ENCODE assay signal across 8 cellular contexts in the genomic region with DNA sequence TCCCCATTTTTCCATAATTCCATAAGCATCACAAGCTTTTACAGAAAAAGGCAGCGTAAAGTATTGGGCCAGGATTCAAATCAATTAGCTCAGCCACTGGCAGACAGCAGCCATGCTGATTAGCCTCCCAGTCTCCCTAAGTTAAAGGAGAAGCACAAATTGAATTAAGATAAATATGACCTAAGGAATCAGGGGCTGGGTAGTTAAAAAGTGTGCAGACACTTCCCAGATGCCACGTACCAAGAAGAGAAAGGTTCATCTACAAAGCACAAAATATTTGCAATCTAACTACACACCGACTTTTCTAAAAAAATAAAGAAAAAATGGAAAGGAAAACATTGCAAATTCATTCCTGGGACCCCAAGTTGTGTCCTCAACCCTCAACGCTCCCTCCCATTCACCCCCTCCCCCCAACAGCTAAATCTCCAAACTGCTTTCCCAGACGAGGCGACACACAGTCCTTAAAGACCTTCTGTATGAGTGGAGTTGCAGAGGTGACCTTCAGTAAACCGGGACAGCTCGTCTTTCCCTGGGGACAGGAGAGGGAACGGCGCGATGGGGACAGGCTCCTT. TPM values are rescaled to one million over a fixed set of nuclear protein-coding genes. Genes with fewer than 3 reads are reported as not detected.
DNase-seq lines count a peak whose midpoint lies in the region; ATAC-seq, FAIRE-seq and TF ChIP-seq lines count a peak whose summit lies in the region.

No MANE protein-coding gene starts in this region.

- intact Hi-C loops in HepG2 (cut with micrococcal nuclease; ENCODE audit: unreplicated experiment) (loop anchor here (5.0 kb wide), 3 partner anchors 64 to 154 kb away; a partner anchor contains a TSS), thyroid gland (cut with DNase I) (loop anchor here (10.0 kb wide), 2 partner anchors 134 to 156 kb away; a partner anchor contains a TSS)

- peaks cover 25% of the 10 kb centered on the region for H4K20me1 ChIP-seq in HepG2 (ENCODE audit: insufficient read depth, low read length)

- TSS peak; percentile 78 for BruUV-seq in HepG2 (replicated peaks; lab: Mats Ljungman, UMichigan)

- H3K36me3 ChIP-seq in HepG2 (replicated peaks in 1 of 2; ENCODE audit: control insufficient read depth in 1 of 2, insufficient read depth in 2 of 2, low read length in 2 of 2): peaks cover 2 to 14% of the 10 kb centered on the region in 2 experiments; a peak in 4 of 5 replicates
- peaks cover 4 to 13% of the 10 kb centered on the region in 2 donors for H3K36me3 ChIP-seq in thyroid gland

- TF ChIP-seq CTCF in HepG2 (CRISPR knock-in tag; IDR thresholded peaks at IDR 0.05) (no peak), thyroid gland (IDR thresholded peaks at IDR 0.05) (no peak)

- POLR2A ChIA-PET in HepG2 (lab: Yijun Ruan, JAX): interaction anchor here (0.7 to 1.8 kb wide), 8 partner anchors 10 to 155 kb away, joined by 3 to 9 read pairs (median 4); a partner anchor contains a TSS

- ATAC-seq in HepG2: no peak
- no peak for ATAC-seq in esophagus mucosa
- ATAC-seq in HG02763 (IDR thresholded peaks at IDR 0.05; ENCODE audit: unreplicated experiment): no peak

- peak overlapping the region; percentile 88 to 91 (median 90) for H3K4me3 ChIP-seq in HepG2 (replicated peaks in 1 of 3; ENCODE audit: insufficient read depth in 1 of 3, low read depth in 2 of 3, low read length in 3 of 3)
- H3K4me3 ChIP-seq in thyroid gland (replicated peaks in 1 of 3): peak overlapping the region; percentile 87 to 99 (median 98)

- peaks cover 37% of the 10 kb centered on the region for H3K79me2 ChIP-seq in HepG2 (ENCODE audit: insufficient read depth, low read length)

- TF ChIP-seq EP300 in HepG2 (IDR thresholded peaks at IDR 0.05; ENCODE audit: low read depth in 2 of 2, low read length in 2 of 2) (no peak), HepG2 (CRISPR knock-in tag; IDR thresholded peaks at IDR 0.05; ENCODE audit: borderline replicate concordance) (no peak)

- in situ Hi-C loops in HepG2 (cut with HindIII; ENCODE audit: extremely low pct_ligation_motif_present, low pct_unique_long_range_greater_than_20kb): no loop called here

- no peak for FAIRE-seq in HepG2 (lab: Jason Lieb, UNC)

- H3K27me3 ChIP-seq in HepG2 (ENCODE audit: control insufficient read depth in 1 of 2, insufficient read depth in 2 of 2, low read length in 2 of 2): no peaks in the 10 kb centered on the region
- no peaks in the 10 kb centered on the region for H3K27me3 ChIP-seq in thyroid gland

- DNase-seq in AG20443 (ENCODE audit: low spot score) (peak; percentile 19), HT-29 (ENCODE audit: low spot score) (peak; percentile 30), HepG2 (ENCODE audit: low spot score) (no peak), thyroid gland (no peak), OCI-M2 (lab: John Stamatoyannopoulos, UW; ENCODE audit: unreplicated experiment) (no peak)

- TF ChIP-seq RAD21 in HepG2 (CRISPR knock-in tag; IDR thresholded peaks at IDR 0.05): no peak

- CTCF ChIA-PET in HepG2 (lab: Yijun Ruan, JAX; ENCODE audit: low intra/inter-chr PET ratio, low total read pairs): no interaction called here

- no peak for TF ChIP-seq POLR2A in HepG2 (IDR thresholded peaks at IDR 0.05; ENCODE audit: insufficient read depth in 1 of 2, low read depth in 2 of 2, low read length in 2 of 2)
- no peak for TF ChIP-seq POLR2A in thyroid gland (IDR thresholded peaks at IDR 0.05)

- H3K4me2 ChIP-seq in HepG2 (ENCODE audit: low read depth, low read length): peak overlapping the region; percentile 82

- H3K9ac ChIP-seq in HepG2 (ENCODE audit: insufficient read depth, low read depth, low read length): peak overlapping the region; percentile 89

- H2AFZ ChIP-seq in HepG2 (ENCODE audit: low read length): no peak overlapping the region

- H3K4me1 ChIP-seq in HepG2 (ENCODE audit: insufficient read depth, low read length) (peaks cover 31% of the 10 kb centered on the region), thyroid gland (peaks cover 3 to 12% of the 10 kb centered on the region in 2 donors)

- H3K9me3 ChIP-seq in HepG2 (ENCODE audit: low read length) (no peaks in the 10 kb centered on the region), thyroid gland (no peaks in the 10 kb centered on the region)

- peak overlapping the region; percentile 76 for H3K27ac ChIP-seq in angular gyrus (ENCODE audit: low read depth, low read length)
- H3K27ac ChIP-seq in HepG2 (ENCODE audit: extremely low read length, insufficient read depth, low read length): peak overlapping the region; percentile 75
- H3K27ac ChIP-seq in thyroid gland: peak overlapping the region; percentile 78 to 91 (median 89)

- 2% methylated on average over 11 of the region's 11 CpGs for WGBS in HepG2 (ENCODE audit: low lambda C conversion rate)
- 4 to 8% methylated on average over 8 of the region's 11 CpGs for WGBS in thyroid gland, 2 donors

TF ChIP-seq in HepG2, 621 proteins besides CTCF, POLR2A, EP300 and RAD21:
- 0 out of 2 replicates have a peak, but pooled peaks have one; percentile 23 for TF ChIP-seq ZNF441 (CRISPR knock-in tag; IDR thresholded peaks at IDR 0.05; ENCODE audit: borderline replicate concordance)
- TF ChIP-seq ZNF430 (CRISPR knock-in tag; IDR thresholded peaks at IDR 0.05): 0 out of 2 replicates have a peak, but pooled peaks have one; percentile 51
- peak; percentile 68; the same call in 1 of the 2 replicates for TF ChIP-seq ZMAT3 (CRISPR knock-in tag; conservative IDR thresholded peaks at IDR 0.05)
- no peak for TF ChIP-seq ZSCAN20 (CRISPR knock-in tag; IDR thresholded peaks at IDR 0.05; ENCODE audit: borderline replicate concordance)
- TF ChIP-seq SAP130 (CRISPR knock-in tag; IDR thresholded peaks at IDR 0.05; ENCODE audit: low read depth): peak; percentile 2; the same call in 1 of the 2 replicates
- 0 out of 2 replicates have a peak, but pooled peaks have one; percentile 53 for TF ChIP-seq ZNF605 (CRISPR knock-in tag; IDR thresholded peaks at IDR 0.05)
- TF ChIP-seq ZNF879 (CRISPR knock-in tag; IDR thresholded peaks at IDR 0.05): 0 out of 2 replicates have a peak, but pooled peaks have one; percentile 54
- no peak for TF ChIP-seq MED13 (CRISPR knock-in tag; IDR thresholded peaks at IDR 0.05)
- TF ChIP-seq, protein P1, sequence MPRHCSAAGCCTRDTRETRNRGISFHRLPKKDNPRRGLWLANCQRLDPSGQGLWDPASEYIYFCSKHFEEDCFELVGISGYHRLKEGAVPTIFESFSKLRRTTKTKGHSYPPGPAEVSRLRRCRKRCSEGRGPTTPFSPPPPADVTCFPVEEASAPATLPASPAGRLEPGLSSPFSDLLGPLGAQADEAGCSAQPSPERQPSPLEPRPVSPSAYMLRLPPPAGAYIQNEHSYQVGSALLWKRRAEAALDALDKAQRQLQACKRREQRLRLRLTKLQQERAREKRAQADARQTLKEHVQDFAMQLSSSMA (CRISPR knock-in tag; IDR thresholded peaks at IDR 0.05): 0 out of 2 replicates have a peak, but pooled peaks have one; percentile 68
- 0 out of 2 replicates have a peak, but pooled peaks have one; percentile 27 for TF ChIP-seq ELF4 (CRISPR knock-in tag; IDR thresholded peaks at IDR 0.05; ENCODE audit: borderline replicate concordance)
- TF ChIP-seq REL (CRISPR knock-in tag; conservative IDR thresholded peaks at IDR 0.05): no peak
- peak; percentile 68; the same call in 1 of the 2 replicates for TF ChIP-seq TBX2 (CRISPR knock-in tag; IDR thresholded peaks at IDR 0.05; ENCODE audit: borderline replicate concordance)
TF ChIP-seq in HepG2: peak in this region for 9.

RNA-seq across cellular contexts. Expression of a gene that starts 1.2 kb away (rescaled TPM):
- total RNA-seq in HT-29 (2014; rRNA removed; shearing (Covaris generic)): 40.7 and 48.3 TPM in 2 replicates
- total RNA-seq in HepG2 (2016; rRNA removed; fragmentation: Illumina TruSeq; extraction: Trizol): 103 and 129 TPM in 2 replicates
- total RNA-seq in HepG2 (2016; cell fraction: cytosol; rRNA removed; fragmentation: Illumina TruSeq; extraction: Trizol; ENCODE audit: low read depth): 14.7 and 16.8 TPM in 2 replicates
- 101 and 129 TPM in 2 replicates for total RNA-seq in HepG2 (2016; cell fraction: insoluble cytoplasmic fraction; rRNA removed; fragmentation: Illumina TruSeq; extraction: Trizol)
- total RNA-seq in HepG2 (2016; cell fraction: membrane; rRNA removed; fragmentation: Illumina TruSeq; extraction: Trizol): 43.8 and 46.7 TPM in 2 replicates
- total RNA-seq in HepG2 (2016; cell fraction: nucleus; rRNA removed; fragmentation: Illumina TruSeq; extraction: Trizol): 46.5 and 52.3 TPM in 2 replicates
- 48.3 and 66.5 TPM in 2 replicates for polyA plus RNA-seq in HepG2 (2011; rRNA removed)
- 27.0 and 38.1 TPM in 2 replicates for polyA plus RNA-seq in HepG2 (2011; cell fraction: cytosol; rRNA removed)
- polyA plus RNA-seq in HepG2 (2011; cell fraction: nucleus; rRNA removed): 17.7 and 23.5 TPM in 2 replicates
- polyA plus RNA-seq in HepG2 (2012): 44.1 and 52.7 TPM in 2 replicates
- 10.1 and 11.7 TPM in 2 replicates for polyA plus RNA-seq in HepG2 (2016; cell fraction: cytosol; fragmentation: Illumina TruSeq; extraction: Trizol; ENCODE audit: low read depth)
- 120 and 122 TPM in 2 replicates for polyA plus RNA-seq in HepG2 (2016; cell fraction: insoluble cytoplasmic fraction; fragmentation: Illumina TruSeq; extraction: Trizol; ENCODE audit: low read depth)
- polyA plus RNA-seq in HepG2 (2016; cell fraction: membrane; fragmentation: Illumina TruSeq; extraction: Trizol; ENCODE audit: low read depth): 23.5 and 26.4 TPM in 2 replicates
- polyA plus RNA-seq in HepG2 (2016; cell fraction: nucleus; fragmentation: Illumina TruSeq; extraction: Trizol; ENCODE audit: insufficient read depth, low read depth): 77.4 and 82.2 TPM in 2 replicates
- 15.2 and 22.8 TPM in 2 replicates for polyA minus RNA-seq in HepG2 (2011; rRNA and poly(A)+ RNA removed; ENCODE audit: low replicate concordance)
- 37.9 and 38.2 TPM in 2 replicates for polyA minus RNA-seq in HepG2 (2011; cell fraction: cytosol; rRNA and poly(A)+ RNA removed)
- polyA minus RNA-seq in HepG2 (2011; cell fraction: nucleus; rRNA and poly(A)+ RNA removed): 28.3 and 37.0 TPM in 2 replicates
- total RNA-seq in thyroid gland: 10 to 100 TPM; 59.7 to 69.6 (median 67.0) TPM
- 47.2 TPM for total RNA-seq in esophagus mucosa

Comparison
In these comparisons a context has a peak if more than half of its experiments do, and no peak if none do; other contexts are left out.
1. DNase-seq: peak in AG20443 (single experiment) and HT-29 (single experiment); none in HepG2 (single experiment), thyroid gland (0 of 2) and OCI-M2 (single experiment).
2. Peak in every context shown above with its lines, with median percentiles within 50 percentile points of each other: H3K27ac ChIP-seq.